Comparison of ENCODE assay signal across 8 cellular contexts in genomic region chr1:234987415-234988159, GRCh38.
DNase-seq lines count a peak whose midpoint lies in the region; ATAC-seq lines count a peak whose summit lies in the region.

No MANE protein-coding gene starts in this region.

- DNase-seq in HK-2 (ENCODE audit: unreplicated experiment): peak; percentile 57
- no peak for DNase-seq in NOMO-1 treated with dmso at 0.1 percent for 144 hours (lab: John Stamatoyannopoulos, UW; ENCODE audit: unreplicated experiment)
- DNase-seq in NCI-H1105 treated with DMSO at 0.1 percent for 48 hours (lab: John Stamatoyannopoulos, UW): no peak

- ATAC-seq in GM18870 (IDR thresholded peaks at IDR 0.05; ENCODE audit: unreplicated experiment): peak; percentile 64

- H3K9ac ChIP-seq in iPS-20b (ENCODE audit: low read depth, low read length): peak overlapping the region; percentile 59; the same call in 1 of the 2 replicates

- H3K27ac ChIP-seq in ACC112 (ENCODE audit: low read depth, low read length) (peak overlapping the region; percentile 100), angular gyrus (ENCODE audit: low read depth, low read length) (peak overlapping the region; percentile 91), iPS-20b (ENCODE audit: low read length) (peak overlapping the region; percentile 50), skin epidermis (peak overlapping the region in 20 of 21 experiments; percentile 13 to 91 (median 80))

- no peaks in the 10 kb centered on the region for H3K36me3 ChIP-seq in ACC112 (ENCODE audit: insufficient read depth, low read length)
- H3K36me3 ChIP-seq in iPS-20b (ENCODE audit: insufficient read depth, low read depth, low read length): no peaks in the 10 kb centered on the region

- H3K79me2 ChIP-seq in ACC112 (ENCODE audit: control insufficient read depth, insufficient read depth, low read length, unreplicated experiment): no peaks in the 10 kb centered on the region

- H3K4me3 ChIP-seq in ACC112 (ENCODE audit: low read depth, low read length): 0 out of 2 replicates have a peak overlapping the region, but pooled peaks have one; percentile 4
- no peak overlapping the region for H3K4me3 ChIP-seq in iPS-20b (ENCODE audit: low read length)
- H3K4me3 ChIP-seq in skin epidermis: no peak overlapping the region

- H3K9me3 ChIP-seq in iPS-20b (ENCODE audit: insufficient read depth, low read depth, low read length): no peaks in the 10 kb centered on the region

- H3K4me1 ChIP-seq in ACC112 (ENCODE audit: control insufficient read depth, insufficient read depth, low read length, unreplicated experiment): peaks cover 50% of the 10 kb centered on the region
- H3K4me1 ChIP-seq in iPS-20b (ENCODE audit: insufficient read depth, low read length): peaks cover 16% of the 10 kb centered on the region

- no peaks in the 10 kb centered on the region for H3K27me3 ChIP-seq in ACC112 (ENCODE audit: insufficient read depth, low read length)
- no peaks in the 10 kb centered on the region for H3K27me3 ChIP-seq in iPS-20b (ENCODE audit: insufficient read depth, low read length)

- H2AFZ ChIP-seq in ACC112 (ENCODE audit: low read length, unreplicated experiment): no peak overlapping the region

Comparison
In these comparisons a context has a peak if more than half of its experiments do, and no peak if none do; other contexts are left out.
1. H3K27ac ChIP-seq: peak in every context shown above with its lines; median percentile 100 in ACC112; 91 in angular gyrus; 80 in skin epidermis; 50 in iPS-20b.